In the genomic region with DNA sequence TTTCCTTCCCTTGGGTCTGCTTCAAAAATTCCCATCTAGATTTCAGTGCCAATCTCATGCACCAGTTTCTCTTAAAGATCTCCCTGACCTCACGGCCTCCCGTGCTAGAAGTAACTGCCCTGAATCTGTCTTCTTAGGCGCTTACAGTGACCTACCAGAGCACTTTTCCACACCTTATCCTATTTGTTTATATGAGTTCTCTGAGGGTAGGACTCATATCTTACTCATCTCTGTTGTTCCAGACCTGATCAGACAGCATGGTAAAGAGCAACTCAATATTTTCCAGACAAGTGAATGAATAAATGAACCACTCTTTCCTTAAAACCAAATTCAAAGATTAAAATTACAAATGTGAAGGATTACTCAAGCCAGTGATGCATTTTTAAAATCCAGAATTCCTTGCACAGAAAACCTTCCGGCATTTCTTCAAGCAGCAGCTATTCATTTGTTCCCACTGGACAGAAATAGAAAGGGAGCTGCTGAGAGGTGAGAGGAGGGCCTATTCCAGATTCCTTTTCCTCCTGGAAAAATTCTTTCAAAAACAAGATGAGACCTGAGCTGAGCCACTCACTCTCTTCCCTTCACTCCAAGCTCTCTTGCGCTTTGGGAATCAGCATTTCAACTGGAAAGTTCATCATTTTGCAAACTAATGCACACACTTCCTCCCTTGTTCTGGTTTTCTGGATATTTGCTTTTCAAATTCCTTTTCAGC, we compare ENCODE assay signal across 9 cellular contexts.
A peak's percentile ranks its signal among the peaks of the same experiment; 100 is the strongest.
DNase-seq lines count a peak whose midpoint lies in the region; ATAC-seq, FAIRE-seq and TF ChIP-seq lines count a peak whose summit lies in the region.
"Had no signal": no experiment of that assay in that cellular context is flagged by ENCODE, and none has a peak within 500 bp of the region (broad histone marks: within the 10 kb centered on the region; RNA-seq: fewer than 3 reads in every experiment).

No MANE protein-coding gene starts in this region.

- no peaks in the 10 kb centered on the region for H3K79me2 ChIP-seq in SU-DHL-6 (ENCODE audit: insufficient read depth, low read length)

- H3K27ac ChIP-seq in SU-DHL-6 (ENCODE audit: low read depth, low read length) (no peak overlapping the region), esophagus muscularis mucosa (replicated peaks in 1 of 4) (peak overlapping the region; percentile 59 to 75 (median 70)), skeletal muscle tissue (ENCODE audit: low read depth, low read length) (peak overlapping the region; percentile 54), ovary (no peak overlapping the region)

- peak overlapping the region; percentile 61 for H3K4me2 ChIP-seq in SU-DHL-6 (ENCODE audit: low read depth, low read length, poor library complexity, severe bottlenecking)

- H3K9me3 ChIP-seq in SU-DHL-6 (ENCODE audit: insufficient read depth, low read length) (no peaks in the 10 kb centered on the region), esophagus muscularis mucosa (no peaks in the 10 kb centered on the region), skeletal muscle tissue (ENCODE audit: control insufficient read depth in 3 of 3, low read length in 3 of 3) (no peaks in the 10 kb centered on the region), ovary (no peaks in the 10 kb centered on the region)

- H4K20me1 ChIP-seq in SU-DHL-6 (ENCODE audit: low read depth, low read length) = no peaks in the 10 kb centered on the region

- TF ChIP-seq CTCF in SU-DHL-6 (IDR thresholded peaks at IDR 0.05; ENCODE audit: insufficient read depth, low read length, poor library complexity, severe bottlenecking) (no peak), esophagus muscularis mucosa (IDR thresholded peaks at IDR 0.05) (no peak), ovary (IDR thresholded peaks at IDR 0.05) (no peak)

- FAIRE-seq in GM12891 (lab: Jason Lieb, UNC) = peak; percentile 38

- no peak for DNase-seq in GM12891 (ENCODE audit: insufficient read length, low spot score)
- no peak for DNase-seq in esophagus muscularis mucosa (ENCODE audit: extremely low spot score)
- no peak for DNase-seq in ovary
- no peak for DNase-seq in NCI-H2029 (lab: John Stamatoyannopoulos, UW)
- no peak for DNase-seq in stimulated activated CD4-positive, alpha-beta T cell treated with anti-CD3 and anti-CD28 coated beads, Interleukin-4, amount 100 ng/mL, for 4 hours
- DNase-seq: NCI-H2107 had no signal

- H3K9me2 ChIP-seq in SU-DHL-6 (replicated peaks; ENCODE audit: insufficient read depth, low read length) = no peaks in the 10 kb centered on the region

- TF ChIP-seq EP300 in esophagus muscularis mucosa (IDR thresholded peaks at IDR 0.05) (no peak), ovary (IDR thresholded peaks at IDR 0.05) (no peak)

- H2AFZ ChIP-seq in SU-DHL-6 (ENCODE audit: low read depth, low read length, severe bottlenecking) = peak overlapping the region; percentile 87

- intact Hi-C loops in esophagus muscularis mucosa (cut with DNase I) (no loop called here), ovary (cut with DNase I) (no loop called here)

- TF ChIP-seq POLR2A in GM12891 (IDR thresholded peaks at IDR 0.05; ENCODE audit: low read depth, low read length) (no peak), esophagus muscularis mucosa (IDR thresholded peaks at IDR 0.05; ENCODE audit: low read depth) (no peak), ovary (IDR thresholded peaks at IDR 0.05) (no peak)

- no peaks in the 10 kb centered on the region for H3F3A ChIP-seq in SU-DHL-6 (ENCODE audit: insufficient read depth)

- 64% methylated on average over 5 of the region's 5 CpGs for WGBS in esophagus muscularis mucosa
- WGBS in ovary, 3 donors = 75 to 89% (median 87%) methylated on average over 5 of the region's 5 CpGs

- H3K4me1 ChIP-seq in esophagus muscularis mucosa = peaks cover 27 to 58% (median 40%) of the 10 kb centered on the region in 4 donors
- H3K4me1 ChIP-seq in skeletal muscle tissue (ENCODE audit: control insufficient read depth in 3 of 3, insufficient read depth in 3 of 3, low read length in 3 of 3) = peaks cover 5 to 28% (median 22%) of the 10 kb centered on the region in 3 donors
- peaks cover 6% of the 10 kb centered on the region for H3K4me1 ChIP-seq in ovary (ENCODE audit: insufficient read depth)

- no peak for ATAC-seq in HG02759 (IDR thresholded peaks at IDR 0.05; ENCODE audit: unreplicated experiment)

- H3K4me3 ChIP-seq in SU-DHL-6 (ENCODE audit: insufficient read depth, low read length, poor library complexity, severe bottlenecking) (no peak overlapping the region), esophagus muscularis mucosa (no peak overlapping the region), skeletal muscle tissue (ENCODE audit: low read length in 3 of 3) (no peak overlapping the region), ovary (no peak overlapping the region)

- H3K36me3 ChIP-seq in SU-DHL-6 (ENCODE audit: low read length) = no peaks in the 10 kb centered on the region
- H3K36me3 ChIP-seq in esophagus muscularis mucosa = no peaks in the 10 kb centered on the region
- no peaks in the 10 kb centered on the region for H3K36me3 ChIP-seq in skeletal muscle tissue (ENCODE audit: control insufficient read depth in 3 of 3, insufficient read depth in 3 of 3, low read length in 3 of 3)
- no peaks in the 10 kb centered on the region for H3K36me3 ChIP-seq in ovary

- H3K9ac ChIP-seq in SU-DHL-6 (ENCODE audit: low read length) (no peak overlapping the region), skeletal muscle tissue (ENCODE audit: low read depth in 1 of 3, low read length in 3 of 3) (no peak overlapping the region)

- H3K27me3 ChIP-seq in SU-DHL-6 (ENCODE audit: low read length) = no peaks in the 10 kb centered on the region
- no peaks in the 10 kb centered on the region for H3K27me3 ChIP-seq in esophagus muscularis mucosa
- no peaks in the 10 kb centered on the region for H3K27me3 ChIP-seq in skeletal muscle tissue (ENCODE audit: control insufficient read depth in 3 of 3, insufficient read depth in 3 of 3, low read length in 3 of 3)
- H3K27me3 ChIP-seq in ovary = no peaks in the 10 kb centered on the region

TF ChIP-seq in GM12891, 5 proteins besides CTCF, POLR2A, EP300 and RAD21:
- TF ChIP-seq POLR2AphosphoS5 (IDR thresholded peaks at IDR 0.05; ENCODE audit: low read depth, low read length) = no peak
- TF ChIP-seq PAX5 (IDR thresholded peaks at IDR 0.05; ENCODE audit: insufficient read depth, low read length, severe bottlenecking) = no peak
- TF ChIP-seq SPI1 (IDR thresholded peaks at IDR 0.05; ENCODE audit: low read depth, low read length) = no peak
- no peak for TF ChIP-seq TAF1 (IDR thresholded peaks at IDR 0.05; ENCODE audit: low read depth, low read length)
- TF ChIP-seq POU2F2 (IDR thresholded peaks at IDR 0.05; ENCODE audit: low read depth, low read length) = no peak
TF ChIP-seq in GM12891: peak in this region for 0.

Comparison
In these comparisons a context has a peak if more than half of its experiments do, and no peak if none do; other contexts are left out.
1. H3K27ac ChIP-seq: peak in esophagus muscularis mucosa (4 of 4) and skeletal muscle tissue (single experiment); none in SU-DHL-6 (single experiment) and ovary (0 of 2).